9 cellular contexts compared by ENCODE assay signal in genomic region chr3:190306513-190307163, GRCh38. TPM values are rescaled to one million over a fixed set of nuclear protein-coding genes. Genes with fewer than 3 reads are reported as not detected.
A peak's percentile ranks its signal among the peaks of the same experiment; 100 is the strongest.
DNase-seq lines count a peak whose midpoint lies in the region; ATAC-seq, FAIRE-seq and TF ChIP-seq lines count a peak whose summit lies in the region.
"Had no signal": no experiment of that assay in that cellular context is flagged by ENCODE, and none has a peak within 500 bp of the region (broad histone marks: within the 10 kb centered on the region; RNA-seq: fewer than 3 reads in every experiment).

No MANE protein-coding gene starts in this region.

- H3K9ac ChIP-seq in HepG2 (ENCODE audit: insufficient read depth, low read depth, low read length), result peak overlapping the region; percentile 53

- peaks cover 11% of the 10 kb centered on the region for H3K36me3 Mint-ChIP-seq in activated T-helper 2 cell treated with anti-CD3 and anti-CD28 coated beads, Interferon-gamma antibody, Interleukin-2, Interleukin-4, amounts not matched to agents 10 μg/mL and 5 μg/mL and 100 μg/mL, durations not matched to agents 14 hours and 24 hours and 36 hours (ENCODE audit: low read depth)

- POLR2A ChIA-PET in HEK293 (lab: Yijun Ruan, JAX) (interaction anchor here (2.2 kb wide), 1 partner anchor 15 kb away, joined by 8 read pairs; the partner anchor contains the start of gene CLDN1), HepG2 (lab: Yijun Ruan, JAX) (interaction anchor here (0.8 to 2.6 kb wide), 6 partner anchors 12 to 207 kb away, joined by 3 to 54 read pairs (median 10); partner anchors contain the start of gene CLDN1)

- no peak for TF ChIP-seq RAD21 in HepG2 (CRISPR knock-in tag; IDR thresholded peaks at IDR 0.05)

- TF ChIP-seq EP300 in HepG2 (IDR thresholded peaks at IDR 0.05; ENCODE audit: low read depth in 2 of 2, low read length in 2 of 2) (peak in 1 of 2 experiments; percentile 54; a peak in 1 of 4 replicates), HepG2 (CRISPR knock-in tag; IDR thresholded peaks at IDR 0.05; ENCODE audit: borderline replicate concordance) (no peak; the same call in 1 of the 2 replicates)

- peak; percentile 25 for DNase-seq in AG09309 (ENCODE audit: low read depth)
- DNase-seq in activated T-helper 2 cell treated with anti-CD3 and anti-CD28 coated beads, Interferon-gamma antibody, Interleukin-2, Interleukin-4, amounts not matched to agents 10 μg/mL and 5 μg/mL and 100 μg/mL, durations not matched to agents 14 hours and 24 hours and 36 hours (ENCODE audit: low spot score), result no peak
- peak; percentile 55 for DNase-seq in HepG2 (ENCODE audit: low spot score)
- DNase-seq in stimulated activated CD8-positive, alpha-beta memory T cell treated with anti-CD3 and anti-CD28 coated beads, Interleukin-4, amount 100 ng/mL, for 48 hours, result no peak
- no peak for DNase-seq in globus pallidus (ENCODE audit: low spot score)
- DNase-seq: activated CD8-positive, alpha-beta memory T cell treated with anti-CD3 and anti-CD28 coated beads for 24 hours had no signal

- peaks cover 35% of the 10 kb centered on the region for H3K4me1 Mint-ChIP-seq in activated T-helper 2 cell treated with anti-CD3 and anti-CD28 coated beads, Interferon-gamma antibody, Interleukin-2, Interleukin-4, amounts not matched to agents 10 μg/mL and 5 μg/mL and 100 μg/mL, durations not matched to agents 14 hours and 24 hours and 36 hours (ENCODE audit: low read depth)

- WGBS in HepG2 (ENCODE audit: low lambda C conversion rate), result 39% methylated on average over 4 of the region's 4 CpGs

- H3K27me3 ChIP-seq in HepG2 (ENCODE audit: control insufficient read depth in 1 of 2, insufficient read depth in 2 of 2, low read length in 2 of 2), result no peaks in the 10 kb centered on the region

- H3K4me3 ChIP-seq in AG09309 (ENCODE audit: control insufficient read depth, low read depth, low read length) (no peak overlapping the region), HEK293 (ENCODE audit: low read depth, low read length) (no peak overlapping the region), HepG2 (replicated peaks in 1 of 3; ENCODE audit: insufficient read depth in 1 of 3, low read depth in 2 of 3, low read length in 3 of 3) (peak overlapping the region in 1 of 3 experiments; percentile 45; a peak in 1 of 6 replicates)

- no peak overlapping the region for H3K27ac ChIP-seq in HEK293 (ENCODE audit: extremely low read depth, low read depth, low read length)
- peak overlapping the region; percentile 80 for H3K27ac ChIP-seq in HepG2 (ENCODE audit: extremely low read length, insufficient read depth, low read length)

- H3K36me3 ChIP-seq in HEK293 (ENCODE audit: control insufficient read depth in 2 of 2, insufficient read depth in 1 of 2, low read length in 2 of 2) (no peaks in the 10 kb centered on the region), HepG2 (replicated peaks in 1 of 2; ENCODE audit: control insufficient read depth in 1 of 2, insufficient read depth in 2 of 2, low read length in 2 of 2) (peaks cover 5 to 22% of the 10 kb centered on the region in 2 experiments; a peak in 3 of 5 replicates)

- no peaks in the 10 kb centered on the region for H3K9me3 Mint-ChIP-seq in activated T-helper 2 cell treated with anti-CD3 and anti-CD28 coated beads, Interferon-gamma antibody, Interleukin-2, Interleukin-4, amounts not matched to agents 10 μg/mL and 5 μg/mL and 100 μg/mL, durations not matched to agents 14 hours and 24 hours and 36 hours

- no peaks in the 10 kb centered on the region for H3K27me3 Mint-ChIP-seq in activated T-helper 2 cell treated with anti-CD3 and anti-CD28 coated beads, Interferon-gamma antibody, Interleukin-2, Interleukin-4, amounts not matched to agents 10 μg/mL and 5 μg/mL and 100 μg/mL, durations not matched to agents 14 hours and 24 hours and 36 hours (ENCODE audit: low read depth)

- H3K4me3 Mint-ChIP-seq in activated T-helper 2 cell treated with anti-CD3 and anti-CD28 coated beads, Interferon-gamma antibody, Interleukin-2, Interleukin-4, amounts not matched to agents 10 μg/mL and 5 μg/mL and 100 μg/mL, durations not matched to agents 14 hours and 24 hours and 36 hours (ENCODE audit: low read depth), result peak overlapping the region; percentile 11

- no peak for TF ChIP-seq POLR2A in HepG2 (IDR thresholded peaks at IDR 0.05; ENCODE audit: insufficient read depth in 1 of 2, low read depth in 2 of 2, low read length in 2 of 2)

- intact Hi-C loops in activated T-helper 2 cell treated with anti-CD3 and anti-CD28 coated beads, Interferon-gamma antibody, Interleukin-2, Interleukin-4, amounts not matched to agents 10 μg/mL and 5 μg/mL and 100 μg/mL, durations not matched to agents 14 hours and 24 hours and 36 hours (cut with micrococcal nuclease), result loop anchor here (1.0 to 10.0 kb wide), 7 partner anchors 13 to 308 kb away; partner anchors contain the start of gene IL1RAP
- intact Hi-C loops in HepG2 (cut with micrococcal nuclease; ENCODE audit: unreplicated experiment), result no loop called here

- CTCF ChIA-PET in HEK293 (lab: Yijun Ruan, JAX) (interaction anchor here (1.8 kb wide), 1 partner anchor 16 kb away, joined by 6 read pairs; the partner anchor contains the start of gene CLDN1), HepG2 (lab: Yijun Ruan, JAX; ENCODE audit: low intra/inter-chr PET ratio, low total read pairs) (no interaction called here)

- no peak overlapping the region for H2AFZ ChIP-seq in HepG2 (ENCODE audit: low read length)

- H3K9me3 ChIP-seq in HEK293 (ENCODE audit: control insufficient read depth, insufficient read depth, low read depth, low read length), result no peaks in the 10 kb centered on the region
- no peaks in the 10 kb centered on the region for H3K9me3 ChIP-seq in HepG2 (ENCODE audit: low read length)

- H3K4me1 ChIP-seq in HEK293 (ENCODE audit: control insufficient read depth, insufficient read depth, low read length) (no peaks in the 10 kb centered on the region), HepG2 (ENCODE audit: insufficient read depth, low read length) (peaks cover 68% of the 10 kb centered on the region)

- in situ Hi-C loops in HepG2 (cut with HindIII; ENCODE audit: extremely low pct_ligation_motif_present, low pct_unique_long_range_greater_than_20kb), result no loop called here

- TF ChIP-seq CTCF in AG09309 (IDR thresholded peaks at IDR 0.05; ENCODE audit: control insufficient read depth, insufficient read depth, low read depth, low read length, missing control alignments) (no peak), HEK293 (tag by site-specific recombination; IDR thresholded peaks at IDR 0.05) (no peak), HepG2 (CRISPR knock-in tag; IDR thresholded peaks at IDR 0.05) (no peak)

- ATAC-seq in HepG2 (peak; percentile 69), GM18517 (IDR thresholded peaks at IDR 0.05; ENCODE audit: unreplicated experiment) (no peak), HG03139 (IDR thresholded peaks at IDR 0.05; ENCODE audit: unreplicated experiment) (no peak)

- TSS peak; percentile 69 for BruUV-seq in HepG2 (replicated peaks; lab: Mats Ljungman, UMichigan)

- peak overlapping the region; percentile 61 for H3K4me2 ChIP-seq in HepG2 (ENCODE audit: low read depth, low read length)

- no peaks in the 10 kb centered on the region for H4K20me1 ChIP-seq in HepG2 (ENCODE audit: insufficient read depth, low read length)

- peak overlapping the region; percentile 85 for H3K27ac Mint-ChIP-seq in activated T-helper 2 cell treated with anti-CD3 and anti-CD28 coated beads, Interferon-gamma antibody, Interleukin-2, Interleukin-4, amounts not matched to agents 10 μg/mL and 5 μg/mL and 100 μg/mL, durations not matched to agents 14 hours and 24 hours and 36 hours

- H3K79me2 ChIP-seq in HepG2 (ENCODE audit: insufficient read depth, low read length), result peaks cover 22% of the 10 kb centered on the region

- FAIRE-seq in HepG2 (lab: Jason Lieb, UNC), result no peak

TF ChIP-seq in HEK293, 187 proteins besides CTCF, POLR2A, EP300 and RAD21:
- TF ChIP-seq FEZF1 (tag by site-specific recombination; IDR thresholded peaks at IDR 0.05) (peak; percentile 20; the same call in 1 of the 2 replicates), ZNF830 (tag by site-specific recombination; IDR thresholded peaks at IDR 0.05; ENCODE audit: low read depth) (no peak)
TF ChIP-seq in HEK293: peak in this region for 1.

TF ChIP-seq in HepG2, 621 proteins besides CTCF, POLR2A, EP300 and RAD21 (continues in another document):
- peak; percentile 65 for TF ChIP-seq FOSL2 (CRISPR knock-in tag; IDR thresholded peaks at IDR 0.05)

RNA-seq across cellular contexts. Expression of gene CLDN1, which starts 15.6 kb away (rescaled TPM):
- 5.7 and 6.0 TPM in 2 replicates for total RNA-seq in activated T-helper 2 cell treated with anti-CD3 and anti-CD28 coated beads, Interferon-gamma antibody, Interleukin-2, Interleukin-4, amounts not matched to agents 10 μg/mL and 5 μg/mL and 100 μg/mL, durations not matched to agents 14 hours and 24 hours and 36 hours
- total RNA-seq in HepG2 (2016; rRNA removed; fragmentation: Illumina TruSeq; extraction: Trizol), result 28.4 and 42.7 TPM in 2 replicates
- 4.8 and 5.9 TPM in 2 replicates for total RNA-seq in HepG2 (2016; cell fraction: cytosol; rRNA removed; fragmentation: Illumina TruSeq; extraction: Trizol; ENCODE audit: low read depth)
- total RNA-seq in HepG2 (2016; cell fraction: insoluble cytoplasmic fraction; rRNA removed; fragmentation: Illumina TruSeq; extraction: Trizol), result 24.2 and 41.3 TPM in 2 replicates
- total RNA-seq in HepG2 (2016; cell fraction: membrane; rRNA removed; fragmentation: Illumina TruSeq; extraction: Trizol), result 19.5 and 23.7 TPM in 2 replicates
- total RNA-seq in HepG2 (2016; cell fraction: nucleus; rRNA removed; fragmentation: Illumina TruSeq; extraction: Trizol), result 63.1 and 68.0 TPM in 2 replicates
- polyA plus RNA-seq in HepG2 (2011; rRNA removed), result 39.2 and 51.6 TPM in 2 replicates
- polyA plus RNA-seq in HepG2 (2011; cell fraction: cytosol; rRNA removed), result 33.7 and 47.9 TPM in 2 replicates
- 21.1 and 21.8 TPM in 2 replicates for polyA plus RNA-seq in HepG2 (2011; cell fraction: nucleus; rRNA removed)
- polyA plus RNA-seq in HepG2 (2012), result 38.6 and 44.4 TPM in 2 replicates
- 5.2 and 5.3 TPM in 2 replicates for polyA plus RNA-seq in HepG2 (2016; cell fraction: cytosol; fragmentation: Illumina TruSeq; extraction: Trizol; ENCODE audit: low read depth)
- 44.8 and 48.8 TPM in 2 replicates for polyA plus RNA-seq in HepG2 (2016; cell fraction: insoluble cytoplasmic fraction; fragmentation: Illumina TruSeq; extraction: Trizol; ENCODE audit: low read depth)
- 13.1 and 16.5 TPM in 2 replicates for polyA plus RNA-seq in HepG2 (2016; cell fraction: membrane; fragmentation: Illumina TruSeq; extraction: Trizol; ENCODE audit: low read depth)
- polyA plus RNA-seq in HepG2 (2016; cell fraction: nucleus; fragmentation: Illumina TruSeq; extraction: Trizol; ENCODE audit: insufficient read depth, low read depth), result 112 and 120 TPM in 2 replicates
- 8.7 and 69.0 TPM in 2 replicates for polyA minus RNA-seq in HepG2 (2011; rRNA and poly(A)+ RNA removed; ENCODE audit: low replicate concordance)
- 29.5 and 33.8 TPM in 2 replicates for polyA minus RNA-seq in HepG2 (2011; cell fraction: cytosol; rRNA and poly(A)+ RNA removed)
- polyA minus RNA-seq in HepG2 (2011; cell fraction: nucleus; rRNA and poly(A)+ RNA removed), result 66.9 and 68.6 TPM in 2 replicates

Comparison
In these comparisons a context has a peak if more than half of its experiments do, and no peak if none do; other contexts are left out.
1. DNase-seq: peak in AG09309 (single experiment) and HepG2 (single experiment); none in activated T-helper 2 cell treated with anti-CD3 and anti-CD28 coated beads, Interferon-gamma antibody, Interleukin-2, Interleukin-4, amounts not matched to agents 10 μg/mL and 5 μg/mL and 100 μg/mL, durations not matched to agents 14 hours and 24 hours and 36 hours (single experiment), stimulated activated CD8-positive, alpha-beta memory T cell treated with anti-CD3 and anti-CD28 coated beads, Interleukin-4, amount 100 ng/mL, for 48 hours (single experiment) and globus pallidus (single experiment).